ENCODE assay signal across 31 cellular contexts in the genomic region with DNA sequence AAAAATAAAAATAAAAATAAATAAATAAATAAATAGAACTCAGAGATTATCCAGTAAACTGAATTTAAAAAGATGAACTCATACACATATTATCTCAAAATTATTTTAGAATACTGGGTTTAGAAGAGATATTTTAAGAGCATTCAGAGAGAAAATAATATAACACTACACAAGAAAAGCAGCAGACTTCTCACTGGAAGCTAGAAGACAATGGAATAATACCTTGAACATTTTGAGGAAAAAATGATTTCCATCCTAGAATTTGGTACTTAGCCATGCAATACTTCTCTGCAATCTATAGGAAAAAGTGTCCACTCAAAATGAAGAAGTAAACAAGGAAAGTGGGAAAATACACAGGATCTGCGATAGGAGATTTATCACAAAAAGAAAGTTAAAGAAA.
"Had no signal": no experiment of that assay in that cellular context is flagged by ENCODE, and none has a peak within 500 bp of the region (broad histone marks: within the 10 kb centered on the region; RNA-seq: fewer than 3 reads in every experiment).

No MANE protein-coding gene starts in this region.

- H3K27ac ChIP-seq: brain microvascular endothelial cell, PC-9, WERI-Rb-1 had no signal

- ATAC-seq: activated CD8-positive, alpha-beta T cell treated with anti-CD3 and anti-CD28 coated beads for 36 hours; activated T-cell treated with anti-CD3 and anti-CD28 coated beads, Interleukin-2, amount 50 U/mL, for 72 hours; activated T-helper 17 cell treated with anti-CD3 and anti-CD28 coated beads, Interleukin-2, amount 50 U/mL, for 72 hours had no signal

- H2AFZ ChIP-seq: PC-9 had no signal

- H3K4me3 ChIP-seq: MG63, PC-9 had no signal

- H3K27me3 ChIP-seq: brain microvascular endothelial cell, MG63 had no signal

- H3K4me2 ChIP-seq: PC-9 had no signal

- DNase-seq: activated CD4-positive, alpha-beta T cell treated with anti-CD3 and anti-CD28 coated beads, Interleukin-2, amount 10 ng/mL, durations not matched to agents 24 days and 14 days; activated CD4-positive, alpha-beta T cell treated with anti-CD3 and anti-CD28 coated beads, Interleukin-2, amount 50 U/mL, for 4 hours; activated CD8-positive, alpha-beta T cell treated with anti-CD3 and anti-CD28 coated beads for 36 hours; activated effector memory CD4-positive, alpha-beta T cell treated with anti-CD3 and anti-CD28 coated beads, Interleukin-2, amount 50 U/mL, for 16 hours; activated naive CD4-positive, alpha-beta T cell; activated naive CD4-positive, alpha-beta T cell treated with anti-CD3 and anti-CD28 coated beads, Interleukin-2, amount 50 U/mL, for 16 hours; activated naive CD8-positive, alpha-beta T cell treated with anti-CD3 and anti-CD28 coated beads for 36 hours; activated T-cell treated with anti-CD3 and anti-CD28 coated beads, Interleukin-2, amount 50 U/mL, for 1 hour; activated T-cell treated with anti-CD3 and anti-CD28 coated beads, Interleukin-2, amount 50 U/mL, for 72 hours; amniotic stem cell; aorta; brain microvascular endothelial cell; central memory CD4-positive, alpha-beta T cell; Karpas-422; MG63; NCI-H1048; NCI-H1436 treated with DMSO at 0.1 percent for 48 hours; NCI-H1694 treated with DMSO at 0.1 percent for 48 hours; NCI-H2029 treated with DMSO at 0.1 percent for 48 hours; NCI-H2107; NCI-H226; NCI-H446 treated with DMSO at 0.1 percent for 48 hours; NCI-H524; PC-9; Right ventricle myocardium superior; SW 1271; T-helper 1 cell; T-helper 2 cell; T-helper 9 cell; WERI-Rb-1 had no signal
